ENCODE assay signal across 6 cellular contexts in the genomic region with DNA sequence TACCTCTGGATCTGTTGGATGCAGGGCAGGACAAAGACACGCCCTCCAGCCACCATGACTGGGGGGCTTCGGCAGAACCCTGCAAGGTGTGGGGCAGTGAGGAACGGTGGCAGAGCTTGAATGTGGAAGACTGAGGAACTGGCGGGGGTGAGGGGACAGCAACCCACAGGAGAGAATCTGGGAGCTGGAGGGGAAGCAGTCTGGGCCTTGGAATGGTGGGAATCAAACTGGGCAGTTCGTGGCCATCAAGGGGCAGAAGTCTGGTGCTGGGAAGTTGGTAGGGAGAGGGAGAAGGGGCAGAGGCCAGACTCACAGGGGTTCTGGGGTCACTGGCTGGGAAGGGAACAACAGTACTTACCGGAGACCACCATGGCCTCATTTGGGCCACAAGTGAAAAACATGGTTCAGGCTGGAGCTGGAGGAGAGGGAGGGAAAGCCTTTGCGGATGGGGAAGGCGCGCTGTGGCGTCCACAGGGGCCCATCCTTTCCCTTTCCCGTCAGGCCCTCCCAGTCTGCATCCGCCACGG. TPM values are rescaled to one million over a fixed set of nuclear protein-coding genes. Genes with fewer than 3 reads are reported as not detected.
DNase-seq lines count a peak whose midpoint lies in the region; ATAC-seq and TF ChIP-seq lines count a peak whose summit lies in the region.

No MANE protein-coding gene starts in this region.

- peak overlapping the region; percentile 21 for H3K9ac ChIP-seq in HUES48 (ENCODE audit: low read depth, low read length)

- H3K4me2 ChIP-seq in osteoblast (ENCODE audit: insufficient read depth, low read length), result peak overlapping the region; percentile 82

- no peaks in the 10 kb centered on the region for H3K9me3 ChIP-seq in HUES48 (ENCODE audit: control insufficient read depth, insufficient read depth, low read length)
- no peaks in the 10 kb centered on the region for H3K9me3 ChIP-seq in osteoblast (ENCODE audit: low read depth, low read length)

- peaks cover 11% of the 10 kb centered on the region for H4K20me1 ChIP-seq in osteoblast (ENCODE audit: insufficient read depth, low read length)

- ATAC-seq in HG03571 (IDR thresholded peaks at IDR 0.05; ENCODE audit: unreplicated experiment) (no peak), HG03342 (IDR thresholded peaks at IDR 0.05; ENCODE audit: unreplicated experiment) (no peak), HG03196 (IDR thresholded peaks at IDR 0.05; ENCODE audit: unreplicated experiment) (no peak)

- peaks cover 60% of the 10 kb centered on the region for H3K79me2 ChIP-seq in osteoblast (ENCODE audit: insufficient read depth, low read length)

- DNase-seq in cardiac fibroblast (ENCODE audit: low read depth in 2 of 2), result peak in 1 of 2 donors; percentile 89
- DNase-seq in osteoblast (ENCODE audit: insufficient read length, low spot score, missing footprints), result peak; percentile 91

- H3K36me3 ChIP-seq in HUES48 (ENCODE audit: control insufficient read depth, insufficient read depth, low read length), result peaks cover 42% of the 10 kb centered on the region
- H3K36me3 ChIP-seq in osteoblast (ENCODE audit: insufficient read depth, low read length), result peaks cover 46% of the 10 kb centered on the region

- H3K27ac ChIP-seq in HUES48 (ENCODE audit: low read depth, low read length) (peak overlapping the region; percentile 90), osteoblast (ENCODE audit: low read depth, low read length) (peak overlapping the region; percentile 97)

- TF ChIP-seq CTCF in cardiac fibroblast (IDR thresholded peaks at IDR 0.05; ENCODE audit: low read depth, low read length) (no peak), osteoblast (IDR thresholded peaks at IDR 0.05; ENCODE audit: extremely low read depth, low read depth, low read length) (no peak)

- H3K4me1 ChIP-seq in HUES48 (ENCODE audit: control insufficient read depth, insufficient read depth, low read length), result peaks cover 6% of the 10 kb centered on the region; the same call in 1 of the 2 replicates
- peaks cover 18% of the 10 kb centered on the region for H3K4me1 ChIP-seq in osteoblast (ENCODE audit: insufficient read depth, low read length)

- peak overlapping the region; percentile 74 for H3K4me3 ChIP-seq in HUES48 (ENCODE audit: low read depth, low read length)
- peak overlapping the region; percentile 64 to 99 for H3K4me3 ChIP-seq in cardiac fibroblast (replicated peaks in 1 of 2; ENCODE audit: low read depth in 2 of 2, low read length in 2 of 2)
- H3K4me3 ChIP-seq in osteoblast (ENCODE audit: insufficient read depth, low read length), result peak overlapping the region; percentile 89

- H3K27me3 ChIP-seq in HUES48 (ENCODE audit: control insufficient read depth, insufficient read depth, low read length) (peaks cover 3% of the 10 kb centered on the region; the same call in 1 of the 2 replicates), osteoblast (ENCODE audit: insufficient read depth, low read length) (no peaks in the 10 kb centered on the region)

- H2AFZ ChIP-seq in osteoblast (ENCODE audit: low read length), result no peak overlapping the region

RNA-seq across cellular contexts. Expression of a gene that starts 0.6 kb away (rescaled TPM):
- total RNA-seq in osteoblast, result 101 and 114 TPM in 2 replicates

RNA-seq across cellular contexts. Expression of a gene that starts 2.5 kb away (rescaled TPM):
- 29.5 and 54.6 TPM in 2 replicates for total RNA-seq in osteoblast

RNA-seq across cellular contexts. Expression of a gene that starts 21.7 kb away (rescaled TPM):
- total RNA-seq in osteoblast, result 509 and 605 TPM in 2 replicates

RNA-seq across cellular contexts. Expression of a gene that starts 24.8 kb away (rescaled TPM):
- total RNA-seq in osteoblast, result 5.1 and 5.3 TPM in 2 replicates

RNA-seq across cellular contexts. Expression of a gene that starts 51.1 kb away (rescaled TPM):
- total RNA-seq in osteoblast, result 2.9 and 3.3 TPM in 2 replicates
